Comparison of ENCODE assay signal across 1 cellular context in the genomic region with DNA sequence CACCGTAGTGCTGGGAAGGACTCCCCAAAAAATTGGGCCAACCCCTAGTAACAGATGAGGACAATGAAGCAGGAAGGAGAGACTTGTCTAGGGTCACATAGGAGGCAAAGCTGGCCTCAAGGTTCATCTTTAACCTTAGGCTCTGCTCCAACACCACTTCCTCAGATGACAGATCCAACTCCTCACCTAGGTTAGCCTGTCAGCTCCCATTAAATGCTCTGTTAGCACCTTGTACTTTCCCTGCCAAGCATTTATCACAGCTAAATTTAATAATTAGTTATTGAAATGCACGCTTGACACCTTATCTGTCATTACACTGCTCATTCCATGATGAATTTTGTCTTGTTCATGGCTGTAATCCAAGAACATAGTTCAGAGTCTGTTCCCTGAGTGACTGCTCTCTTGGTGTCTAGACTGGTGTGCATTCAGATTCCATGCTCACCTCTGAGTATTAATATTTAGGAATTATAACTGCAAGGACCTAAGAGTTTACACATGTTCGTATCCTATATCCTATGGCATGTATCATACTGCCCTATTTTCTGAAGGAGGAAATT.
TF ChIP-seq lines count a peak whose summit lies in the region.

No MANE protein-coding gene starts in this region.

TF ChIP-seq in H1, 55 proteins besides CTCF, POLR2A, EP300 and RAD21 (continued from another document):
- no peak for TF ChIP-seq KDM4A (IDR thresholded peaks at IDR 0.05; ENCODE audit: low read depth, low read length, severe bottlenecking)
- TF ChIP-seq SIX5 (IDR thresholded peaks at IDR 0.05; ENCODE audit: low read depth, low read length), result no peak
- TF ChIP-seq CTBP2 (IDR thresholded peaks at IDR 0.05; ENCODE audit: borderline replicate concordance, insufficient read depth, insufficient read length, low read length), result no peak
- TF ChIP-seq, protein P1, sequence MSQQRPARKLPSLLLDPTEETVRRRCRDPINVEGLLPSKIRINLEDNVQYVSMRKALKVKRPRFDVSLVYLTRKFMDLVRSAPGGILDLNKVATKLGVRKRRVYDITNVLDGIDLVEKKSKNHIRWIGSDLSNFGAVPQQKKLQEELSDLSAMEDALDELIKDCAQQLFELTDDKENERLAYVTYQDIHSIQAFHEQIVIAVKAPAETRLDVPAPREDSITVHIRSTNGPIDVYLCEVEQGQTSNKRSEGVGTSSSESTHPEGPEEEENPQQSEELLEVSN (IDR thresholded peaks at IDR 0.05), result no peak
- no peak for TF ChIP-seq TEAD4 (IDR thresholded peaks at IDR 0.05; ENCODE audit: low read depth, low read length)
- no peak for TF ChIP-seq ASH2L (IDR thresholded peaks at IDR 0.05; ENCODE audit: low read length)
- no peak for TF ChIP-seq HDAC6 (IDR thresholded peaks at IDR 0.05; ENCODE audit: low read depth, low read length)
TF ChIP-seq in H1: peak in this region for 0.
